ENCODE assay signal across 8 cellular contexts in the genomic region with DNA sequence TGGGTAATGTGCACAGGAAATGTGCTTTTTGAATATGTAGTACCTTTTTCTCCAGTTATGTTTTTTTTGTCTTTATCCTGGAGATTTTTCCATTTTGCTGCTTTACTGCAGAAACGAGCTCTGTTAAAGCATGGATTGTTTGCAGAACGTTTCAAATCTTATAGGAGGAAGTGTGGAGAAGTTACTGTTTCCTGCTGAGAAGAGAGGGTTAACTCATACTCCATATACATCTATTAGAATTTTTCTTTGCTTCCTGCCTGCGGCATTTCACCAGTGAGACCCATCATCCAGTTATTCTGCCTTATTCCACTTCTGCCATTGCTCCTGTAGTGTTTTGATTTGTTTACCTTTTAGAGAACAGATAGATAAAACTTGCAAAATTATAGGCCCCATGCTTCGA. TPM values are rescaled to one million over a fixed set of nuclear protein-coding genes. Genes with fewer than 3 reads are reported as not detected.
DNase-seq lines count a peak whose midpoint lies in the region; ATAC-seq and TF ChIP-seq lines count a peak whose summit lies in the region.

No MANE protein-coding gene starts in this region.

- no peak for TF ChIP-seq CTCF in OCI-LY3 (IDR thresholded peaks at IDR 0.05; ENCODE audit: low read depth, low read length)
- TF ChIP-seq CTCF in nephron progenitor cell (IDR thresholded peaks at IDR 0.05), result no peak

- 15 to 54% methylated on average over 2 to 4 of the region's 4 CpGs for WGBS in ectodermal cell, 2 experiments

- H4K20me1 ChIP-seq in OCI-LY3 (ENCODE audit: insufficient read depth, low read length), result no peaks in the 10 kb centered on the region

- H2AFZ ChIP-seq in OCI-LY3 (ENCODE audit: low read depth, low read length), result no peak overlapping the region

- H3K9ac ChIP-seq in OCI-LY3 (ENCODE audit: low read length), result peak overlapping the region; percentile 94

- peaks cover 34% of the 10 kb centered on the region for H3K4me1 Mint-ChIP-seq in nephron progenitor cell

- H3K79me2 ChIP-seq in OCI-LY3 (ENCODE audit: low read length), result peaks cover 68% of the 10 kb centered on the region

- no peaks in the 10 kb centered on the region for H3K9me3 ChIP-seq in OCI-LY3 (ENCODE audit: insufficient read depth, low read length)
- H3K9me3 ChIP-seq in ectodermal cell (ENCODE audit: control insufficient read depth, low read length), result no peaks in the 10 kb centered on the region

- H3K4me3 Mint-ChIP-seq in nephron progenitor cell, result peak overlapping the region; percentile 96

- DNase-seq in NCI-H510A treated with DMSO at 0.1 percent for 48 hours (lab: John Stamatoyannopoulos, UW) (peak; percentile 9), NCI-H510A (lab: John Stamatoyannopoulos, UW) (no peak), nephron progenitor cell (no peak), NCI-H345 treated with DMSO at 0.1 percent for 48 hours (lab: John Stamatoyannopoulos, UW; ENCODE audit: unreplicated experiment) (no peak)

- H3K27ac ChIP-seq in OCI-LY3 (ENCODE audit: low read length) (peak overlapping the region; percentile 91), ectodermal cell (ENCODE audit: insufficient read depth, low read depth, low read length, poor library complexity, severe bottlenecking) (no peak overlapping the region)

- H3K36me3 ChIP-seq in OCI-LY3 (replicated peaks; ENCODE audit: low read depth, low read length) (peaks cover 2% of the 10 kb centered on the region), ectodermal cell (ENCODE audit: control insufficient read depth, insufficient read depth, low read length) (no peaks in the 10 kb centered on the region)

- H3K9me3 Mint-ChIP-seq in nephron progenitor cell, result no peaks in the 10 kb centered on the region

- H3K27me3 ChIP-seq in OCI-LY3 (ENCODE audit: low read depth, low read length), result no peaks in the 10 kb centered on the region
- no peaks in the 10 kb centered on the region for H3K27me3 ChIP-seq in ectodermal cell (ENCODE audit: control insufficient read depth, insufficient read depth, low read length, poor library complexity, severe bottlenecking)

- ATAC-seq in HG02973 (IDR thresholded peaks at IDR 0.05; ENCODE audit: unreplicated experiment) (no peak), GM19467 (IDR thresholded peaks at IDR 0.05; ENCODE audit: unreplicated experiment) (no peak)

- peak overlapping the region; percentile 78 for H3K4me2 ChIP-seq in OCI-LY3 (ENCODE audit: low read length)

- peak overlapping the region; percentile 100 for H3K27ac Mint-ChIP-seq in nephron progenitor cell

- no peaks in the 10 kb centered on the region for H3K27me3 Mint-ChIP-seq in nephron progenitor cell (ENCODE audit: low read depth, poor library complexity)

- H3K4me1 ChIP-seq in OCI-LY3 (ENCODE audit: low read length) (peaks cover 19% of the 10 kb centered on the region), ectodermal cell (ENCODE audit: control insufficient read depth, insufficient read depth, low read length) (peaks cover 13% of the 10 kb centered on the region)

- H3K36me3 Mint-ChIP-seq in nephron progenitor cell (ENCODE audit: low read depth), result peaks cover 19% of the 10 kb centered on the region

- H3K4me3 ChIP-seq in OCI-LY3 (ENCODE audit: low read length) (peak overlapping the region; percentile 89), ectodermal cell (ENCODE audit: insufficient read depth, low read depth, low read length) (peak overlapping the region; percentile 93)

RNA-seq across cellular contexts. Expression of a gene that starts 2.0 kb away (rescaled TPM):
- 36.3 TPM for polyA plus RNA-seq in ectodermal cell (2013, experiment 1 of 4)
- 40.6 TPM for polyA plus RNA-seq in ectodermal cell (2013, experiment 2 of 4)
- 33.5 TPM for polyA plus RNA-seq in ectodermal cell (2013, experiment 3 of 4)
- 37.4 TPM for polyA plus RNA-seq in ectodermal cell (2013, experiment 4 of 4)

RNA-seq across cellular contexts. Expression of a gene that starts 44.6 kb away (rescaled TPM):
- polyA plus RNA-seq in ectodermal cell (2013, experiment 1 of 4), result 78.7 TPM
- 70.7 TPM for polyA plus RNA-seq in ectodermal cell (2013, experiment 2 of 4)
- polyA plus RNA-seq in ectodermal cell (2013, experiment 3 of 4), result 60.3 TPM
- polyA plus RNA-seq in ectodermal cell (2013, experiment 4 of 4), result 64.0 TPM
